12 cellular contexts compared by ENCODE assay signal in the genomic region with DNA sequence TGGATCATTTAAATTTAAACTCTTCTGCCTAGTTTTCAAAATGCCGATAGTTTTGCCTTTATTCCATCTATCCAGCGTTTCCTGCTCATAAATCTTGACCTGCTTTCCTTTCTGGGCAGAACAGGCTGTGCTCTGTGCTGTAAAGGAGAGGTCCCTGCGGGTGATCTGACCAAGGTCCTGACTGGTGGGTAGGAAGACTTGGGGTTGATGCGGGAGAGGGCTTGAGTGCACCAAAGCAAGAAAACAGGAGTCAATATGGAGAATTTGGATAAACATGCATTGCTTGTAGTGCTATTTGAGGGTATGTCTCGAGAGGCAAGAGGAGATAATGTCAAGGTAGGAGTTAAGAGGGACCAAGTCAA.
DNase-seq lines count a peak whose midpoint lies in the region; ATAC-seq and TF ChIP-seq lines count a peak whose summit lies in the region.
"Had no signal": no experiment of that assay in that cellular context is flagged by ENCODE, and none has a peak within 500 bp of the region (broad histone marks: within the 10 kb centered on the region; RNA-seq: fewer than 3 reads in every experiment).

No MANE protein-coding gene starts in this region.

- TF ChIP-seq CTCF in KMS-11 (conservative IDR thresholded peaks at IDR 0.05; ENCODE audit: low read depth, low read length) (no peak), stomach (IDR thresholded peaks at IDR 0.05) (no peak), psoas muscle (IDR thresholded peaks at IDR 0.05) (no peak)

- H3K9me3 ChIP-seq in stomach, result no peaks in the 10 kb centered on the region
- no peaks in the 10 kb centered on the region for H3K9me3 ChIP-seq in psoas muscle

- H3K36me3 ChIP-seq in KMS-11 (ENCODE audit: insufficient read depth) (no peaks in the 10 kb centered on the region), stomach (no peaks in the 10 kb centered on the region), psoas muscle (ENCODE audit: insufficient read depth in 1 of 2, low read depth in 1 of 2) (no peaks in the 10 kb centered on the region)
- H3K36me3 ChIP-seq: neural progenitor cell had no signal

- DNase-seq in renal cortical epithelial cell (ENCODE audit: low read depth) (peak; percentile 33), stomach (no peak), psoas muscle (no peak), NCI-H2171 treated with DMSO at 0.1 percent for 48 hours (lab: John Stamatoyannopoulos, UW) (no peak)
- no peak for DNase-seq in activated CD4-positive, alpha-beta T cell treated with anti-CD3 and anti-CD28 coated beads, Interleukin-2, amount 50 U/mL, for 4 hours
- DNase-seq: central memory CD4-positive, alpha-beta T cell; hippocampal formation; left ventricle myocardium superior had no signal

- H3K27me3 ChIP-seq in KMS-11 (ENCODE audit: insufficient read depth, low read depth) (peaks cover 4% of the 10 kb centered on the region; the same call in 1 of the 2 replicates), stomach (no peaks in the 10 kb centered on the region), psoas muscle (ENCODE audit: insufficient read depth in 3 of 3, low read length in 2 of 3) (no peaks in the 10 kb centered on the region)
- H3K27me3 ChIP-seq: neural progenitor cell had no signal

- peaks cover 29% of the 10 kb centered on the region for H3K4me1 ChIP-seq in KMS-11 (ENCODE audit: low read depth, poor library complexity, severe bottlenecking)
- no peaks in the 10 kb centered on the region for H3K4me1 ChIP-seq in stomach
- no peaks in the 10 kb centered on the region for H3K4me1 ChIP-seq in psoas muscle

- H3K4me2 ChIP-seq in KMS-11, result peak overlapping the region; percentile 89; the same call in 1 of the 2 replicates
- H3K4me2 ChIP-seq: neural progenitor cell had no signal

- no peak overlapping the region for H3K9ac ChIP-seq in KMS-11
- H3K9ac ChIP-seq: neural progenitor cell had no signal

- ATAC-seq in GM19395 (IDR thresholded peaks at IDR 0.05; ENCODE audit: unreplicated experiment) (peak; percentile 8), HG02678 (IDR thresholded peaks at IDR 0.05; ENCODE audit: unreplicated experiment) (peak; percentile 6), psoas muscle (no peak)
- ATAC-seq: left ventricle myocardium superior had no signal

- TF ChIP-seq POLR2A in stomach (IDR thresholded peaks at IDR 0.05), result no peak

- H3K4me3 ChIP-seq in KMS-11 (IDR thresholded peaks at IDR 0.05; ENCODE audit: insufficient read depth, low read depth, low read length) (no peak overlapping the region), stomach (no peak overlapping the region), psoas muscle (no peak overlapping the region)
- H3K4me3 ChIP-seq: neural progenitor cell had no signal

- intact Hi-C loops in stomach (cut with DNase I; ENCODE audit: low total_unique reads) (no loop called here), psoas muscle (cut with DNase I) (no loop called here)

- 71 to 78% (median 72%) methylated on average over 5 of the region's 5 CpGs for WGBS in stomach, 5 donors
- whole genome bisulfite sequencing in psoas muscle, 3 donors, result 47 to 58% (median 57%) methylated on average over 5 of the region's 5 CpGs

- no peak overlapping the region for H2AFZ ChIP-seq in KMS-11 (ENCODE audit: low read depth)
- H2AFZ ChIP-seq: neural progenitor cell had no signal

- H3K79me2 ChIP-seq in KMS-11 (ENCODE audit: insufficient read depth, low read depth), result no peaks in the 10 kb centered on the region

- H4K20me1 ChIP-seq in KMS-11 (ENCODE audit: insufficient read depth), result no peaks in the 10 kb centered on the region

- H3K27ac ChIP-seq in KMS-11 (no peak overlapping the region), stomach (no peak overlapping the region), psoas muscle (no peak overlapping the region)
- H3K27ac ChIP-seq: neural progenitor cell had no signal

- TF ChIP-seq EP300 in stomach (IDR thresholded peaks at IDR 0.05), result no peak

Comparison
In these comparisons a context has a peak if more than half of its experiments do, and no peak if none do; other contexts are left out.
1. ATAC-seq: peak in GM19395 (single experiment) and HG02678 (single experiment); none in psoas muscle (0 of 4).